8 cellular contexts compared by ENCODE assay signal in genomic region chr16:88686439-88687253, GRCh38. TPM values are rescaled to one million over a fixed set of nuclear protein-coding genes. Genes with fewer than 3 reads are reported as not detected.
A peak's percentile ranks its signal among the peaks of the same experiment; 100 is the strongest.
DNase-seq lines count a peak whose midpoint lies in the region; ATAC-seq and TF ChIP-seq lines count a peak whose summit lies in the region.

TSS of gene SNAI3 (minus strand) at chr16:88686507. CDS start at chr16:88686406, 101 bp downstream.

- ATAC-seq in HG02981 (IDR thresholded peaks at IDR 0.05; ENCODE audit: unreplicated experiment) (peak; percentile 66), right lobe of liver (peak; percentile 86 to 94 (median 92))

- H3K36me3 ChIP-seq in right lobe of liver = no peaks in the 10 kb centered on the region

- peak within 1 kb of the TSS in 1 of 3 donors; percentile 52 for H3K27ac ChIP-seq in right lobe of liver

- H3K9me3 ChIP-seq in right lobe of liver = no peaks in the 10 kb centered on the region

- peaks cover 0 to 11% (median 4%) of the 10 kb centered on the region in 4 donors for H3K4me1 ChIP-seq in right lobe of liver

- 2% methylated on average over 8 of the region's 65 CpGs for WGBS in right lobe of liver (ENCODE audit: insufficient coverage, low coverage, low lambda C conversion rate, missing lambda C conversion rate)

- TF ChIP-seq CTCF in choroid plexus epithelial cell (conservative IDR thresholded peaks at IDR 0.05; ENCODE audit: low read depth, low read length) (no peak), right lobe of liver (IDR thresholded peaks at IDR 0.05) (no peak)

- no peaks in the 10 kb centered on the region for H3K27me3 ChIP-seq in right lobe of liver

- H3K4me3 ChIP-seq in choroid plexus epithelial cell (ENCODE audit: low read depth, low read length) = peak within 1 kb of the TSS; percentile 47
- peak within 1 kb of the TSS; percentile 55 to 58 (median 57) for H3K4me3 ChIP-seq in right lobe of liver

- DNase-seq in NCI-H2081 (lab: John Stamatoyannopoulos, UW) = peak; percentile 64 to 73
- DNase-seq in NCI-H2081 treated with DMSO at 0.1 percent for 48 hours (lab: John Stamatoyannopoulos, UW) = no peak
- DNase-seq in NCI-H2196 (lab: John Stamatoyannopoulos, UW; ENCODE audit: unreplicated experiment) = peak; percentile 73
- peak; percentile 66 for DNase-seq in activated CD4-positive, alpha-beta T cell treated with anti-CD3 and anti-CD28 coated beads for 1 hour
- peak; percentile 51 for DNase-seq in choroid plexus epithelial cell (ENCODE audit: low read depth)
- peak; percentile 91 to 92 (median 92) for DNase-seq in right lobe of liver
- peak; percentile 82 to 89 for DNase-seq in stimulated activated CD4-positive, alpha-beta T cell treated with anti-CD3 and anti-CD28 coated beads, Interleukin-4, amount 100 ng/mL, for 4 hours

- intact Hi-C loops in right lobe of liver (cut with DNase I) = no loop called here

- no peak for TF ChIP-seq POLR2A in right lobe of liver (IDR thresholded peaks at IDR 0.05)

RNA-seq across cellular contexts. Expression of gene SNAI3, which starts in this region (rescaled TPM):
- total RNA-seq in right lobe of liver = under 1 TPM; 0.15 to 0.98 (median 0.35) TPM

Comparison
In these comparisons a context has a peak if more than half of its experiments do, and no peak if none do; other contexts are left out.
1. Peak in DNase-seq, ATAC-seq and H3K4me3 ChIP-seq in right lobe of liver; RNA of the gene not detected or under 1 TPM.